ENCODE assay signal across 1 cellular context in genomic region chrX:18702362-18703195, GRCh38.
TF ChIP-seq lines count a peak whose summit lies in the region.

No MANE protein-coding gene starts in this region.

TF ChIP-seq in SK-N-SH treated with all-trans-retinoic acid at 6 μM for 48 hours, 23 proteins besides CTCF, POLR2A, EP300 and RAD21 (continued from another document):
- TF ChIP-seq CSRNP3 (CRISPR knock-in tag; IDR thresholded peaks at IDR 0.05) (no peak), ISL1 (CRISPR knock-in tag; IDR thresholded peaks at IDR 0.05) (0 out of 2 replicates have a peak, but pooled peaks have one; percentile 23)
